In genomic region chr20:19990911-19991707, GRCh38 we compare ENCODE assay signal across 1 cellular context.
TF ChIP-seq lines count a peak whose summit lies in the region.

No MANE protein-coding gene starts in this region.

TF ChIP-seq in WTC11, 78 proteins besides CTCF, POLR2A, EP300 and RAD21 (continued from another document):
- no peak for TF ChIP-seq ZNF425 (CRISPR knock-in tag; conservative IDR thresholded peaks at IDR 0.05)
- no peak for TF ChIP-seq ERG (CRISPR knock-in tag; IDR thresholded peaks at IDR 0.05)
